In the genomic region with DNA sequence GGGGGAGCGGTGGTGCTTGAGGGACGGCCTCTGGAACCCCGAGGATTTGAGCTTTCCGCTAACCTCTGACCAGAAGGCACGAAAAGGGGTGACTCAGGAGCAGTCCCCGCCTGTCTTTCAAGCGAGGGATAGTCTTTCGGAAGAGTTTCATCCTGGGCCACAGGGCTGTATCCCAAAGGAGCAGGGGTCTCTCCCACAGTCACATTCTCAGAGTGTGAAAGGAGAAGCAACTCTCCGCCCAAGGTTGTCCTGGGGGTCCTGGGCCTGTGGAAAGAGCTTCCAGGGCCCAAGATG, we compare ENCODE assay signal across 1 cellular context.
TF ChIP-seq lines count a peak whose summit lies in the region.

No MANE protein-coding gene starts in this region.

TF ChIP-seq in IMR-90, 13 proteins besides CTCF, POLR2A, EP300 and RAD21 (continued from another document):
- TF ChIP-seq USF2 (IDR thresholded peaks at IDR 0.05; ENCODE audit: low read depth, low read length) (no peak), SMC3 (IDR thresholded peaks at IDR 0.05; ENCODE audit: low read depth, low read length) (no peak), FOS (IDR thresholded peaks at IDR 0.05; ENCODE audit: low read depth, low read length) (no peak), BHLHE40 (IDR thresholded peaks at IDR 0.05; ENCODE audit: low read depth, low read length) (no peak), CHD1 (IDR thresholded peaks at IDR 0.05; ENCODE audit: low read depth, low read length) (no peak), RCOR1 (IDR thresholded peaks at IDR 0.05; ENCODE audit: insufficient replicate concordance, low read length) (no peak), MAZ (IDR thresholded peaks at IDR 0.05; ENCODE audit: borderline replicate concordance, low read depth, low read length) (no peak), MAFK (IDR thresholded peaks at IDR 0.05; ENCODE audit: low read depth, low read length) (no peak), NFE2L2 (IDR thresholded peaks at IDR 0.05; ENCODE audit: low read depth, low read length) (no peak), CEBPB (IDR thresholded peaks at IDR 0.05; ENCODE audit: low read depth, low read length) (no peak)
